ENCODE assay signal across 1 cellular context in genomic region chr12:112466011-112466422, GRCh38.
A peak's percentile ranks its signal among the peaks of the same experiment; 100 is the strongest.
TF ChIP-seq lines count a peak whose summit lies in the region.

No MANE protein-coding gene starts in this region.

TF ChIP-seq in HepG2, 621 proteins besides CTCF, POLR2A, EP300 and RAD21 (continued from another document):
- no peak for TF ChIP-seq ZNF280B (CRISPR knock-in tag; IDR thresholded peaks at IDR 0.05; ENCODE audit: borderline replicate concordance)
- no peak; the same call in 1 of the 2 replicates for TF ChIP-seq FOXP1 (IDR thresholded peaks at IDR 0.05)
- TF ChIP-seq FOXP1 (CRISPR knock-in tag; IDR thresholded peaks at IDR 0.05), result peak; percentile 46; the same call in 1 of the 2 replicates
- peak; percentile 83 for TF ChIP-seq ZMYM2 (CRISPR knock-in tag; IDR thresholded peaks at IDR 0.05)
- no peak for TF ChIP-seq ZBTB1 (CRISPR knock-in tag; IDR thresholded peaks at IDR 0.05; ENCODE audit: borderline replicate concordance)
- peak; percentile 26; the same call in 1 of the 2 replicates for TF ChIP-seq RXRB (CRISPR knock-in tag; IDR thresholded peaks at IDR 0.05; ENCODE audit: borderline replicate concordance)
- no peak for TF ChIP-seq ZNF747 (CRISPR knock-in tag; IDR thresholded peaks at IDR 0.05; ENCODE audit: borderline replicate concordance)
- no peak for TF ChIP-seq ZSCAN21 (CRISPR knock-in tag; IDR thresholded peaks at IDR 0.05; ENCODE audit: borderline replicate concordance)
- peak; percentile 55; the same call in 1 of the 2 replicates for TF ChIP-seq FOXJ3 (CRISPR knock-in tag; IDR thresholded peaks at IDR 0.05; ENCODE audit: borderline replicate concordance)
- no peak for TF ChIP-seq ZNF614 (CRISPR knock-in tag; IDR thresholded peaks at IDR 0.05; ENCODE audit: borderline replicate concordance)
- TF ChIP-seq ONECUT2 (CRISPR knock-in tag; IDR thresholded peaks at IDR 0.05), result 0 out of 2 replicates have a peak, but pooled peaks have one; percentile 36
- no peak for TF ChIP-seq ZFX (CRISPR knock-in tag; IDR thresholded peaks at IDR 0.05; ENCODE audit: low read depth)
- TF ChIP-seq HNRNPLL (IDR thresholded peaks at IDR 0.05; ENCODE audit: low read depth, low read length, poor library complexity, severe bottlenecking), result no peak
- TF ChIP-seq ZFP82 (CRISPR knock-in tag; IDR thresholded peaks at IDR 0.05; ENCODE audit: borderline replicate concordance), result no peak
- no peak for TF ChIP-seq DZIP1 (CRISPR knock-in tag; IDR thresholded peaks at IDR 0.05)
- no peak for TF ChIP-seq SALL2 (CRISPR knock-in tag; IDR thresholded peaks at IDR 0.05)
- no peak for TF ChIP-seq ZNF460 (CRISPR knock-in tag; IDR thresholded peaks at IDR 0.05; ENCODE audit: borderline replicate concordance)
- no peak for TF ChIP-seq AKAP8 (CRISPR knock-in tag; IDR thresholded peaks at IDR 0.05)
- TF ChIP-seq ZFY (CRISPR knock-in tag; IDR thresholded peaks at IDR 0.05), result no peak; the same call in 1 of the 2 replicates
- peak; percentile 31; the same call in 1 of the 2 replicates for TF ChIP-seq MAX (IDR thresholded peaks at IDR 0.05)
- TF ChIP-seq HDAC2 (CRISPR knock-in tag; IDR thresholded peaks at IDR 0.05), result peak; percentile 71; the same call in 1 of the 2 replicates
- TF ChIP-seq SP5 (CRISPR knock-in tag; IDR thresholded peaks at IDR 0.05; ENCODE audit: borderline replicate concordance, low read depth), result peak; percentile 47; the same call in 1 of the 2 replicates
- TF ChIP-seq BRCA1 (CRISPR knock-in tag; IDR thresholded peaks at IDR 0.05), result no peak
- 0 out of 2 replicates have a peak, but pooled peaks have one; percentile 15 for TF ChIP-seq POGZ (CRISPR knock-in tag; IDR thresholded peaks at IDR 0.05)
- TF ChIP-seq ARID5B (CRISPR knock-in tag; IDR thresholded peaks at IDR 0.05), result peak; percentile 24; the same call in 1 of the 2 replicates
- no peak for TF ChIP-seq SATB2 (CRISPR knock-in tag; IDR thresholded peaks at IDR 0.05)
- no peak for TF ChIP-seq PRPF4 (IDR thresholded peaks at IDR 0.05; ENCODE audit: low read depth, low read length, poor library complexity, severe bottlenecking)
- TF ChIP-seq SIN3A (IDR thresholded peaks at IDR 0.05; ENCODE audit: borderline replicate concordance, low read depth, low read length), result no peak
- TF ChIP-seq ZBTB7B (CRISPR knock-in tag; IDR thresholded peaks at IDR 0.05), result peak; percentile 41; the same call in 1 of the 2 replicates
- TF ChIP-seq TBX2 (CRISPR knock-in tag; IDR thresholded peaks at IDR 0.05; ENCODE audit: borderline replicate concordance), result peak; percentile 26; the same call in 1 of the 2 replicates
- TF ChIP-seq MAZ (IDR thresholded peaks at IDR 0.05; ENCODE audit: borderline replicate concordance, low read depth, low read length), result no peak
- TF ChIP-seq MAZ (CRISPR knock-in tag; IDR thresholded peaks at IDR 0.05; ENCODE audit: low read depth), result no peak
- no peak for TF ChIP-seq TBL1XR1 (IDR thresholded peaks at IDR 0.05; ENCODE audit: borderline replicate concordance, low read length, partially characterized antibody)
- no peak for TF ChIP-seq MIXL1 (CRISPR knock-in tag; IDR thresholded peaks at IDR 0.05)
- peak; percentile 77 for TF ChIP-seq PATZ1 (CRISPR knock-in tag; IDR thresholded peaks at IDR 0.05)
- peak; percentile 56 for TF ChIP-seq HNF4A (CRISPR knock-in tag; IDR thresholded peaks at IDR 0.05)
- TF ChIP-seq SOX5 (CRISPR knock-in tag; IDR thresholded peaks at IDR 0.05; ENCODE audit: borderline replicate concordance), result peak; percentile 31; the same call in 1 of the 2 replicates
- TF ChIP-seq NFYC (CRISPR knock-in tag; IDR thresholded peaks at IDR 0.05), result no peak
- peak; percentile 33 for TF ChIP-seq TCF7 (IDR thresholded peaks at IDR 0.05; ENCODE audit: low read depth)
- TF ChIP-seq ZFP36L2 (CRISPR knock-in tag; IDR thresholded peaks at IDR 0.05), result no peak
- TF ChIP-seq ZNF644 (CRISPR knock-in tag; IDR thresholded peaks at IDR 0.05; ENCODE audit: low read depth), result peak; percentile 63; the same call in 1 of the 2 replicates
- no peak for TF ChIP-seq E2F5 (CRISPR knock-in tag; conservative IDR thresholded peaks at IDR 0.05)
- no peak for TF ChIP-seq KLF11 (CRISPR knock-in tag; IDR thresholded peaks at IDR 0.05)
- TF ChIP-seq FOXP4 (CRISPR knock-in tag; IDR thresholded peaks at IDR 0.05), result peak; percentile 79
- no peak for TF ChIP-seq ZNF20 (CRISPR knock-in tag; IDR thresholded peaks at IDR 0.05)
- TF ChIP-seq SOX13 (IDR thresholded peaks at IDR 0.05), result no peak
- peak in 1 of 2 experiments; percentile 74; a peak in 2 of 4 replicates for TF ChIP-seq SOX13 (CRISPR knock-in tag; conservative IDR thresholded peaks at IDR 0.05 in 1 of 2, IDR thresholded peaks at IDR 0.05 in 1 of 2)
- TF ChIP-seq ZNF790 (CRISPR knock-in tag; IDR thresholded peaks at IDR 0.05; ENCODE audit: borderline replicate concordance), result no peak
